ENCODE assay signal across 29 cellular contexts in genomic region chr18:52322307-52322706, GRCh38. TPM values are rescaled to one million over a fixed set of nuclear protein-coding genes. Genes with fewer than 3 reads are reported as not detected.
"Had no signal": no experiment of that assay in that cellular context is flagged by ENCODE, and none has a peak within 500 bp of the region (broad histone marks: within the 10 kb centered on the region; RNA-seq: fewer than 3 reads in every experiment).

No MANE protein-coding gene starts in this region.

- DNase-seq: colonic mucosa; cortex of kidney; effector CD8-positive, alpha-beta T cell; effector memory CD8-positive, alpha-beta T cell; endodermal cell; erythroblast; esophagus squamous epithelium; foreskin fibroblast; foreskin melanocyte; gastrocnemius medialis; glutamatergic neuron; head of caudate nucleus; heart right ventricle; hippocampal formation; left cardiac atrium; left lung; left ventricle myocardium superior; lower lobe of right lung; mesenchymal stem cell; mucosa of descending colon; naive B cell had no signal

- ATAC-seq: effector memory CD8-positive, alpha-beta T cell; esophagus mucosa; gastrocnemius medialis; heart right ventricle; left cardiac atrium; left lung; left ventricle myocardium superior; lower lobe of right lung; mucosa of descending colon had no signal

- H3K27ac ChIP-seq: colonic mucosa, epithelial cell of prostate, esophagus squamous epithelium, gastrocnemius medialis, heart right ventricle, left lung, lower lobe of right lung had no signal

- FAIRE-seq: endometrium, islet of Langerhans, keratinocyte had no signal

- H3K4me3 ChIP-seq: colonic mucosa, esophagus squamous epithelium, gastrocnemius medialis, heart right ventricle, left lung, lower lobe of right lung, mucosa of descending colon had no signal

- H3K9me3 ChIP-seq: colonic mucosa, esophagus squamous epithelium, gastrocnemius medialis, heart right ventricle, left lung, lower lobe of right lung, mucosa of descending colon had no signal

- H3K36me3 ChIP-seq: colonic mucosa, esophagus squamous epithelium, gastrocnemius medialis, heart right ventricle, left lung, lower lobe of right lung had no signal

- H3K27me3 ChIP-seq: colonic mucosa, esophagus squamous epithelium, gastrocnemius medialis, heart right ventricle, left lung had no signal

- H3K4me1 ChIP-seq: colonic mucosa, esophagus squamous epithelium, gastrocnemius medialis, heart right ventricle, left lung, lower lobe of right lung had no signal

RNA-seq across cellular contexts. Expression of gene DCC, which starts 17.7 kb away (rescaled TPM):
- total RNA-seq: dermis microvascular lymphatic vessel endothelial cell, esophagus mucosa, gastrocnemius medialis, left ventricle myocardium superior, lung microvascular endothelial cell, myocyte had no signal
- polyA plus RNA-seq: keratinocyte had no signal
